In the genomic region with DNA sequence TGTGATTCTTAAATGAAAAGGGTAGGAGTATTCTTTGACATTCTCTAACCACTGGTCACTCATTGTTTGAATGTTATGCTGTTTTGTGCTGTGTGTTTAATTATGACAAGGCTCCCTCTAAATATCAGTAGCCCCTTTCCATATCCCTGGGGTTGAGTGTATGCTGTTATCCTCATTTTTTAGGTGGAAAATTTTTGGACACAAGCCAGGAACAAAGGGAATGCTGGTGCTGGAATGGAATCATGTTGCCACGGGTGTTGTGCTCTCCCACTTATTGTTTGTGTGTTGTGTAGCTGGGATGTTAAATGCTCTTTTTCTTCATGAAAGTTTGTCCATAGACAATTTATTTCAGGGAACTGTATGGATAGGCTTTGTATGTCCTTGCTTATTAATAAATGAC, we compare ENCODE assay signal across 24 cellular contexts.
"Had no signal": no experiment of that assay in that cellular context is flagged by ENCODE, and none has a peak within 500 bp of the region (broad histone marks: within the 10 kb centered on the region; RNA-seq: fewer than 3 reads in every experiment).

No MANE protein-coding gene starts in this region.

- DNase-seq: activated CD4-positive, alpha-beta T cell treated with anti-CD3 and anti-CD28 coated beads for 36 hours; activated CD8-positive, alpha-beta T cell treated with anti-CD3 and anti-CD28 coated beads for 36 hours; activated effector memory CD4-positive, alpha-beta T cell treated with anti-CD3 and anti-CD28 coated beads, Interleukin-2, amount 50 U/mL, for 16 hours; activated T-cell treated with anti-CD3 and anti-CD28 coated beads, Interleukin-2, amount 50 U/mL, for 48 hours; adrenal gland; body of pancreas; cerebellar nuclear complex; effector memory CD8-positive, alpha-beta T cell; erythroblast; gastrocnemius medialis; heart right ventricle; mammary epithelial cell; naive B cell; stimulated activated CD4-positive, alpha-beta T cell treated with anti-CD3 and anti-CD28 coated beads, Interleukin-15, amount 100 ng/mL, for 24 hours; stimulated activated CD4-positive, alpha-beta T cell treated with anti-CD3 and anti-CD28 coated beads, Interleukin-4, amount 100 ng/mL, for 1 hour; stimulated activated naive CD4-positive, alpha-beta T cell treated with Interleukin-2 at 50 U/mL for 16 hours; trophoblast cell; WERI-Rb-1 had no signal

- FAIRE-seq: islet of Langerhans had no signal

- H3K27ac ChIP-seq: adrenal gland, body of pancreas, gastrocnemius medialis, neutrophil, SK-N-MC, skin epidermis, WERI-Rb-1 had no signal

- ATAC-seq: activated CD4-positive, alpha-beta T cell treated with anti-CD3 and anti-CD28 coated beads for 36 hours; activated CD8-positive, alpha-beta T cell treated with anti-CD3 and anti-CD28 coated beads for 36 hours; body of pancreas; effector memory CD8-positive, alpha-beta T cell; gastrocnemius medialis; heart right ventricle had no signal

- H3K9me3 Mint-ChIP-seq: activated CD8-positive, alpha-beta T cell treated with anti-CD3 and anti-CD28 coated beads for 36 hours; activated naive CD4-positive, alpha-beta T cell treated with anti-CD3 and anti-CD28 coated beads, Interleukin-2, amount 50 U/mL, for 24 hours; effector memory CD8-positive, alpha-beta T cell; T-helper 1 cell treated with Interleukin-12 subunit alpha and Interleukin-12 subunit beta and Interleukin-4 antibody, amounts not matched to agents 30 μg/mL and 1 μg/mL, for 36 hours had no signal

- H3K36me3 ChIP-seq: adrenal gland, gastrocnemius medialis, neutrophil had no signal

- H3K27me3 Mint-ChIP-seq: naive B cell had no signal

- H3K9me3 ChIP-seq: adrenal gland, body of pancreas, gastrocnemius medialis, heart right ventricle, neutrophil had no signal

- H3K27ac Mint-ChIP-seq: activated CD4-positive, alpha-beta T cell treated with anti-CD3 and anti-CD28 coated beads for 36 hours; activated CD8-positive, alpha-beta T cell treated with anti-CD3 and anti-CD28 coated beads for 36 hours; activated naive CD4-positive, alpha-beta T cell treated with anti-CD3 and anti-CD28 coated beads, Interleukin-2, amount 50 U/mL, for 24 hours; effector memory CD8-positive, alpha-beta T cell; T-helper 1 cell treated with Interleukin-12 subunit alpha and Interleukin-12 subunit beta and Interleukin-4 antibody, amounts not matched to agents 30 μg/mL and 1 μg/mL, for 36 hours had no signal

- H3K4me3 ChIP-seq: adrenal gland, body of pancreas, gastrocnemius medialis, heart right ventricle, SK-N-MC, skin epidermis had no signal

- H3K4me3 Mint-ChIP-seq: activated CD4-positive, alpha-beta T cell treated with anti-CD3 and anti-CD28 coated beads for 36 hours; activated CD8-positive, alpha-beta T cell treated with anti-CD3 and anti-CD28 coated beads for 36 hours; activated naive CD4-positive, alpha-beta T cell treated with anti-CD3 and anti-CD28 coated beads, Interleukin-2, amount 50 U/mL, for 24 hours; effector memory CD8-positive, alpha-beta T cell; T-helper 1 cell treated with Interleukin-12 subunit alpha and Interleukin-12 subunit beta and Interleukin-4 antibody, amounts not matched to agents 30 μg/mL and 1 μg/mL, for 36 hours had no signal

- H3K27me3 ChIP-seq: adrenal gland, body of pancreas, gastrocnemius medialis, heart right ventricle, neutrophil had no signal

- H3K36me3 Mint-ChIP-seq: activated naive CD4-positive, alpha-beta T cell treated with anti-CD3 and anti-CD28 coated beads, Interleukin-2, amount 50 U/mL, for 24 hours had no signal
